Comparison of ENCODE assay signal across 30 cellular contexts in the genomic region with DNA sequence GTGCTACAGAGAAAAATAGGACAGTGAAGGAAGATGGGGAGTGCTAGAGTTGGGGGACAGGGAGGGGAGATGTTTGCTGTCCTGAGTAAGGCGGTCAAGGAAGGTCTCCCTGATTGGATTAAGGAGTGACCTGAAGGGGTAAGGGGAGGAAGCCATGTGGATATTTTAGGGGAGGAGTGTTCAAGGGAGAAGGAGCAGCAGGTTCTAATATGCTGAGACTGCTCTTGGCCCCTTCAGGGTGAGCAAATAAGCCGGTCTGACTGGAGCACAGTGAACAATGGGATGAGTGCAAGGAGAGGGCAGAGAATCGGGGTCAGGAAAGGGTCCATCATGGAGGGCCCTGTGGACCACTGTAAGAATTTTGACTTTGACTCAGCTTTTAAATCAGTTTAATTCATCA.
"Had no signal": no experiment of that assay in that cellular context is flagged by ENCODE, and none has a peak within 500 bp of the region (broad histone marks: within the 10 kb centered on the region; RNA-seq: fewer than 3 reads in every experiment).

No MANE protein-coding gene starts in this region.

- H3K4me1 ChIP-seq: colonic mucosa, esophagus muscularis mucosa, foreskin keratinocyte, gastrocnemius medialis, heart left ventricle had no signal

- H3K36me3 ChIP-seq: adrenal gland, cardiac muscle cell, colonic mucosa, esophagus muscularis mucosa, gastrocnemius medialis had no signal

- H3K4me3 ChIP-seq: adrenal gland, body of pancreas, cardiac muscle cell, colonic mucosa, esophagus muscularis mucosa, gastrocnemius medialis, heart left ventricle had no signal

- ATAC-seq: activated naive CD4-positive, alpha-beta T cell treated with anti-CD3 and anti-CD28 coated beads, Interleukin-2, amount 50 U/mL, for 72 hours; activated T-cell treated with anti-CD3 and anti-CD28 coated beads, Interleukin-2, amount 50 U/mL, for 72 hours; body of pancreas; foreskin keratinocyte; gastrocnemius medialis; heart left ventricle; WTC11 had no signal

- H3K27ac ChIP-seq: adrenal gland, body of pancreas, cardiac muscle cell, colonic mucosa, esophagus muscularis mucosa, foreskin keratinocyte, gastrocnemius medialis, heart left ventricle had no signal

- H3K9me3 ChIP-seq: adrenal gland, body of pancreas, colonic mucosa, gastrocnemius medialis had no signal

- DNase-seq: activated CD4-positive, alpha-beta memory T cell treated with anti-CD3 and anti-CD28 coated beads, Interleukin-2, amount 10 ng/mL, durations not matched to agents 7 days and 5 days; activated CD4-positive, alpha-beta T cell treated with anti-CD3 and anti-CD28 coated beads for 1 hour; activated CD4-positive, alpha-beta T cell treated with anti-CD3 and anti-CD28 coated beads for 4 hours; activated CD4-positive, alpha-beta T cell treated with anti-CD3 and anti-CD28 coated beads, Interleukin-2, amount 10 ng/mL, durations not matched to agents 7 days and 5 days; activated CD4-positive, alpha-beta T cell treated with anti-CD3 and anti-CD28 coated beads, Interleukin-2, amount 50 U/mL, for 4 hours; activated CD8-positive, alpha-beta memory T cell treated with anti-CD3 and anti-CD28 coated beads, Interleukin-2, amount 50 U/mL, for 48 hours; activated gamma-delta T cell; activated naive CD4-positive, alpha-beta T cell; activated naive CD4-positive, alpha-beta T cell treated with anti-CD3 and anti-CD28 coated beads, Interleukin-2, amount 10 ng/mL, durations not matched to agents 7 days and 5 days; activated T-cell treated with anti-CD3 and anti-CD28 coated beads for 4 hours; activated T-cell treated with anti-CD3 and anti-CD28 coated beads, Interleukin-2, amount 50 U/mL, for 24 hours; activated T-cell treated with anti-CD3 and anti-CD28 coated beads, Interleukin-2, amount 50 U/mL, for 72 hours; adrenal gland; amygdala; aorta; body of pancreas; central memory CD4-positive, alpha-beta T cell; cerebellar nuclear complex; colonic mucosa; effector CD8-positive, alpha-beta T cell; erythroblast; foreskin keratinocyte; gastrocnemius medialis; glutamatergic neuron; heart left ventricle; T-helper 2 cell had no signal

- H3K27me3 ChIP-seq: adrenal gland, body of pancreas, cardiac muscle cell, colonic mucosa, esophagus muscularis mucosa, foreskin keratinocyte, gastrocnemius medialis, heart left ventricle had no signal
